Comparison of ENCODE assay signal across 11 cellular contexts in the genomic region with DNA sequence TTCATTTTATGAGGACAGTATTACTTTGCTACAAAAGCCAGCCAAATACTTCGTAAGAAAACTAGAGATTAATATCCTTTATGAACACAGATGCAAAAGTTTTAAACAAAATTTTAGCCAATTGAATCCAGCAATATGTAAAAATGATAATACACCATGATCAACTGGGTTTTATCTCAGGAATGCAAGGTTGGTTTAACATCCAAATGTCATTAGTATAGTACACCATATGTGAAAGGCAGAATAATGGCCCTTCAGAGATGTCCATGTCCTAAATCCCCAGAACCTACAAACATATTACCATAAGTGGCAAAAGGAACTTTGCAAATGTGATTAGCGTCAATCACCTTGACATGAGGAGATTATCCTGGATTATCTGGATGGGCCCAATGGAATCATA. TPM values are rescaled to one million over a fixed set of nuclear protein-coding genes. Genes with fewer than 3 reads are reported as not detected.
"Had no signal": no experiment of that assay in that cellular context is flagged by ENCODE, and none has a peak within 500 bp of the region (broad histone marks: within the 10 kb centered on the region; RNA-seq: fewer than 3 reads in every experiment).

No MANE protein-coding gene starts in this region.

- H3K4me1 ChIP-seq: HAP-1 had no signal

- H3K4me1 Mint-ChIP-seq: IgD-negative memory B cell had no signal

- ATAC-seq: HCT116, HepG2 had no signal

- H3K27ac Mint-ChIP-seq: HFFc6, IgD-negative memory B cell had no signal

- H3K27ac ChIP-seq: GM23248, HL-60 had no signal

- H3K9ac ChIP-seq: GM23248 had no signal

- H3K4me3 ChIP-seq: GM23248, HAP-1 had no signal

- H3K4me3 Mint-ChIP-seq: HFFc6, IgD-negative memory B cell had no signal

- H3K36me3 ChIP-seq: HAP-1 had no signal

- FAIRE-seq: HepG2 had no signal

- DNase-seq: GM23248, GOT3, H7, HFFc6 had no signal

- H2AFZ ChIP-seq: GM23248 had no signal

- H3K27me3 Mint-ChIP-seq: IgD-negative memory B cell had no signal

- H3K36me3 Mint-ChIP-seq: IgD-negative memory B cell had no signal

RNA-seq across cellular contexts. Expression of a gene that starts 16.7 kb away (rescaled TPM):
- total RNA-seq: GM23248, H4, H7, HepG2, HFFc6, HT1080 had no signal
- polyA plus RNA-seq: HepG2, IgD-negative memory B cell had no signal
